ENCODE assay signal across 24 cellular contexts in the genomic region with DNA sequence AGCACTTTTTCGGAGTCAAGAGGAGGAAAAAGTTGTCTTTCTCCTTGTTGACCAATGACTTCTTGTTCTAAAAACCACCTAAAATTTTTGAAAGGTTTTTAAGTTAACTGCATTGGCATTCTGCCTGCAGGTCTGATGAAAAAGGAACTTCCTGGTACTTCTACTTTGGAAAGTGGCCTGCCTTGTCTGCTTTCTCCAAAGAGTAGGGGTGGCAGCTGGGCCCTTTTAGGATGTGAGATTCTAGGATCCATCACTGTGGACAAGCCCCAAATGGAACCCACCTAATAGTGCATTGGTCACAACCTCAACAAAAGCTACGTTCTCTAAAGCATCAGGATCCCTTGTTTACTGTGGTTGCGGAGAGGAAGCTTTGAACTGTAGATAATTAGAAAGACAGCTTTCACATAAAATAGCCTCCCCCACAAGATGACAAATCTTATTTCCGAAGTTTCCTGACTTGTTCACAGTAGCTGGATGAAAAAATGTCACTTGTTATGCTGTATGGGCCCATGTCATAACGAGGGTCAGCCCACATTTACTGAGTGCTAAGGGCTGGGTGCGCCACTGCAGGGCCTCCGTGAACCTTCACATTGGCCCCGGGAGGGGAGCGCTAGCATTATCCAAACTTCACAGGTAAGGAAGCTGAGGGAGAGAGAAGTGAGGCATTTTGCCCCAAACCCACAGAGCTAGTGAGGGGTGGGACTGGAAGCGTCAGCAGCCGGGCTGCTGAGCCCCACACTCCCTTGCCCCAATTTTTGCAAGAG. TPM values are rescaled to one million over a fixed set of nuclear protein-coding genes. Genes with fewer than 3 reads are reported as not detected.
DNase-seq lines count a peak whose midpoint lies in the region; ATAC-seq and TF ChIP-seq lines count a peak whose summit lies in the region.
"Had no signal": no experiment of that assay in that cellular context is flagged by ENCODE, and none has a peak within 500 bp of the region (broad histone marks: within the 10 kb centered on the region; RNA-seq: fewer than 3 reads in every experiment).

No MANE protein-coding gene starts in this region.

- no peak overlapping the region for H3K27ac Mint-ChIP-seq in activated naive CD4-positive, alpha-beta T cell treated with anti-CD3 and anti-CD28 coated beads, Interleukin-2, amount 10 ng/mL, durations not matched to agents 7 days and 5 days
- H3K27ac Mint-ChIP-seq: activated CD8-positive, alpha-beta T cell treated with anti-CD3 and anti-CD28 coated beads for 36 hours; memory B cell had no signal

- no peaks in the 10 kb centered on the region for H3K9me3 Mint-ChIP-seq in activated naive CD4-positive, alpha-beta T cell treated with anti-CD3 and anti-CD28 coated beads, Interleukin-2, amount 10 ng/mL, durations not matched to agents 7 days and 5 days
- H3K9me3 Mint-ChIP-seq: activated CD8-positive, alpha-beta T cell treated with anti-CD3 and anti-CD28 coated beads for 36 hours; activated T-cell treated with anti-CD3 and anti-CD28 coated beads, Interleukin-2, amount 50 U/mL, for 24 hours; memory B cell; naive B cell had no signal

- peaks cover 46% of the 10 kb centered on the region for H3K4me1 Mint-ChIP-seq in activated naive CD4-positive, alpha-beta T cell treated with anti-CD3 and anti-CD28 coated beads, Interleukin-2, amount 10 ng/mL, durations not matched to agents 7 days and 5 days

- POLR2A ChIA-PET in PC-9 (lab: Charles Lee; ENCODE audit: unreplicated experiment) = no interaction called here

- whole genome bisulfite sequencing in upper lobe of left lung, 2 donors = 61 to 75% methylated on average over 11 of the region's 11 CpGs

- no peaks in the 10 kb centered on the region for H3K9me3 ChIP-seq in left ventricle myocardium inferior (replicated peaks)
- no peaks in the 10 kb centered on the region for H3K9me3 ChIP-seq in PC-9 (ENCODE audit: insufficient read depth, low read depth)
- no peaks in the 10 kb centered on the region for H3K9me3 ChIP-seq in upper lobe of left lung
- H3K9me3 ChIP-seq: right lobe of liver, testis had no signal

- no peaks in the 10 kb centered on the region for H3K9me2 ChIP-seq in PC-9 (ENCODE audit: insufficient read depth)

- H3K4me2 ChIP-seq in PC-9 = no peak overlapping the region
- H3K4me2 ChIP-seq: KMS-11 had no signal

- H3K4me3 ChIP-seq in left ventricle myocardium inferior (no peak overlapping the region), PC-9 (no peak overlapping the region), upper lobe of left lung (no peak overlapping the region)
- H3K4me3 ChIP-seq: cardiac muscle cell, right lobe of liver, testis had no signal

- no peaks in the 10 kb centered on the region for H3K79me2 ChIP-seq in PC-9 (ENCODE audit: low read depth)
- H3K79me2 ChIP-seq: parathyroid adenoma had no signal

- no TSS peak for BruUV-seq in PC-9 (replicated peaks; lab: Mats Ljungman, UMichigan)

- H3K27ac ChIP-seq in left ventricle myocardium inferior (replicated peaks) (peak overlapping the region; percentile 11), PC-9 (peak overlapping the region; percentile 98; the same call in 1 of the 2 replicates), epithelial cell of prostate (peak overlapping the region; percentile 98), upper lobe of left lung (peak overlapping the region; percentile 49 to 83 (median 76))
- H3K27ac ChIP-seq: cardiac muscle cell, KMS-11, parathyroid adenoma, right lobe of liver, testis, WERI-Rb-1 had no signal

- peaks cover 54% of the 10 kb centered on the region for H3K36me3 Mint-ChIP-seq in activated naive CD4-positive, alpha-beta T cell treated with anti-CD3 and anti-CD28 coated beads, Interleukin-2, amount 10 ng/mL, durations not matched to agents 7 days and 5 days

- H3K27me3 ChIP-seq in left ventricle myocardium inferior (ENCODE audit: low read depth) (peaks cover 8% of the 10 kb centered on the region), PC-9 (ENCODE audit: insufficient read depth, low read depth) (no peaks in the 10 kb centered on the region), upper lobe of left lung (no peaks in the 10 kb centered on the region)
- H3K27me3 ChIP-seq: cardiac muscle cell, right lobe of liver, testis had no signal

- no peak overlapping the region for H3K4me3 Mint-ChIP-seq in activated naive CD4-positive, alpha-beta T cell treated with anti-CD3 and anti-CD28 coated beads, Interleukin-2, amount 10 ng/mL, durations not matched to agents 7 days and 5 days
- H3K4me3 Mint-ChIP-seq: activated CD8-positive, alpha-beta T cell treated with anti-CD3 and anti-CD28 coated beads for 36 hours; activated T-cell treated with anti-CD3 and anti-CD28 coated beads, Interleukin-2, amount 50 U/mL, for 24 hours; memory B cell; naive B cell had no signal

- H3K4me1 ChIP-seq in left ventricle myocardium inferior (no peaks in the 10 kb centered on the region), PC-9 (replicated peaks; ENCODE audit: insufficient read depth) (peaks cover 64% of the 10 kb centered on the region), upper lobe of left lung (peaks cover 7 to 32% (median 17%) of the 10 kb centered on the region in 4 donors)
- H3K4me1 ChIP-seq: parathyroid adenoma had no signal

- DNase-seq in left ventricle myocardium inferior = no peak
- no peak for DNase-seq in cardiac septum (ENCODE audit: low spot score)
- DNase-seq in PC-9 = no peak
- no peak for DNase-seq in epithelial cell of prostate (ENCODE audit: low read depth, low spot score)
- no peak for DNase-seq in upper lobe of left lung
- DNase-seq in activated naive CD4-positive, alpha-beta T cell treated with anti-CD3 and anti-CD28 coated beads, Interleukin-2, amount 10 ng/mL, durations not matched to agents 7 days and 5 days = no peak
- DNase-seq in COLO668 (lab: John Stamatoyannopoulos, UW; ENCODE audit: unreplicated experiment) = no peak
- DNase-seq: activated CD8-positive, alpha-beta T cell treated with anti-CD3 and anti-CD28 coated beads for 36 hours; activated naive CD4-positive, alpha-beta T cell treated with Interleukin-2 at 50 U/mL for 16 hours; activated T-cell treated with anti-CD3 and anti-CD28 coated beads, Interleukin-2, amount 50 U/mL, for 24 hours; amygdala; naive B cell; NCI-H1048; NCI-H187 treated with DMSO at 0.1 percent for 48 hours; NCI-H345; right lobe of liver; SW 1271; testis; WERI-Rb-1 had no signal

- ATAC-seq in upper lobe of left lung (ENCODE audit: low FRiP score in 2 of 2) (no peak), GM21423 (IDR thresholded peaks at IDR 0.05; ENCODE audit: unreplicated experiment) (no peak)
- ATAC-seq: activated CD8-positive, alpha-beta T cell treated with anti-CD3 and anti-CD28 coated beads for 36 hours; right lobe of liver had no signal

- H3K36me3 ChIP-seq in left ventricle myocardium inferior (peaks cover 42% of the 10 kb centered on the region), PC-9 (ENCODE audit: low read depth) (peaks cover 16% of the 10 kb centered on the region), upper lobe of left lung (peaks cover 0 to 41% (median 23%) of the 10 kb centered on the region in 4 donors)

- peaks cover 50% of the 10 kb centered on the region for H3F3A ChIP-seq in PC-9 (ENCODE audit: insufficient read depth, low read depth)

- no peaks in the 10 kb centered on the region for H3K27me3 Mint-ChIP-seq in activated naive CD4-positive, alpha-beta T cell treated with anti-CD3 and anti-CD28 coated beads, Interleukin-2, amount 10 ng/mL, durations not matched to agents 7 days and 5 days
- H3K27me3 Mint-ChIP-seq: activated CD8-positive, alpha-beta T cell treated with anti-CD3 and anti-CD28 coated beads for 36 hours; activated T-cell treated with anti-CD3 and anti-CD28 coated beads, Interleukin-2, amount 50 U/mL, for 24 hours; memory B cell had no signal

- CTCF ChIA-PET in PC-9 (lab: Charles Lee) = interaction anchor here (0.6 kb wide), 1 partner anchor 34 kb away, joined by 9 read pairs; no protein-coding TSS in a partner anchor
- CTCF ChIA-PET in activated naive CD4-positive, alpha-beta T cell treated with anti-CD3 and anti-CD28 coated beads, Interleukin-2, amount 10 ng/mL, durations not matched to agents 7 days and 5 days (lab: Charles Lee) = interaction anchor here (1.4 kb wide), 1 partner anchor 32 kb away, joined by 3 read pairs; no protein-coding TSS in a partner anchor

- intact Hi-C loops in left ventricle myocardium inferior (cut with micrococcal nuclease) = no loop called here
- intact Hi-C loops in cardiac septum (cut with DNase I) = no loop called here
- intact Hi-C loops in PC-9 (cut with micrococcal nuclease; ENCODE audit: unreplicated experiment) = no loop called here

- TF ChIP-seq EP300 in upper lobe of left lung (IDR thresholded peaks at IDR 0.05) = no peak

- H2AFZ ChIP-seq in PC-9 = no peak overlapping the region
- H2AFZ ChIP-seq: parathyroid adenoma had no signal

- no peak for TF ChIP-seq POLR2A in upper lobe of left lung (IDR thresholded peaks at IDR 0.05)

- TF ChIP-seq CTCF in left ventricle myocardium inferior (IDR thresholded peaks at IDR 0.05; ENCODE audit: borderline replicate concordance) (no peak), PC-9 (conservative IDR thresholded peaks at IDR 0.05) (no peak), upper lobe of left lung (IDR thresholded peaks at IDR 0.05) (no peak)

- H4K20me1 ChIP-seq in PC-9 (ENCODE audit: insufficient read depth) = no peaks in the 10 kb centered on the region

RNA-seq across cellular contexts. Expression of a gene that starts 17.4 kb away (rescaled TPM):
- total RNA-seq in left ventricle myocardium inferior = 0.63 TPM
- 0.81 TPM for total RNA-seq in cardiac septum
- total RNA-seq in PC-9 (2021) = 0.30 and 0.48 TPM in 2 replicates
- total RNA-seq in upper lobe of left lung = 1 to 10 TPM; 1.0 to 2.1 (median 1.4) TPM

RNA-seq across cellular contexts. Expression of a gene that starts 29.1 kb away (rescaled TPM):
- total RNA-seq in left ventricle myocardium inferior (3.5 TPM), cardiac septum (6.2 TPM), PC-9 (2021) (8.5 and 8.8 TPM in 2 replicates), upper lobe of left lung (10 to 100 TPM; 16.3 to 94.3 (median 33.8) TPM)

RNA-seq across cellular contexts. Expression of a gene that starts 50.3 kb away (rescaled TPM):
- 56.0 TPM for total RNA-seq in left ventricle myocardium inferior
- total RNA-seq in cardiac septum = 48.6 TPM
- 29.9 and 38.1 TPM in 2 replicates for total RNA-seq in PC-9 (2021)
- 100 to 1,000 TPM in 2 of 6 donors, 10 to 100 TPM in 4; 32.7 to 120 (median 55.0) TPM for total RNA-seq in upper lobe of left lung

Comparison
In these comparisons a context has a peak if more than half of its experiments do, and no peak if none do; other contexts are left out.
1. H3K27ac ChIP-seq: peak in every context shown above with its lines; median percentile 98 in PC-9; 98 in epithelial cell of prostate; 76 in upper lobe of left lung; 11 in left ventricle myocardium inferior.